Comparison of ENCODE assay signal across 26 cellular contexts in the genomic region with DNA sequence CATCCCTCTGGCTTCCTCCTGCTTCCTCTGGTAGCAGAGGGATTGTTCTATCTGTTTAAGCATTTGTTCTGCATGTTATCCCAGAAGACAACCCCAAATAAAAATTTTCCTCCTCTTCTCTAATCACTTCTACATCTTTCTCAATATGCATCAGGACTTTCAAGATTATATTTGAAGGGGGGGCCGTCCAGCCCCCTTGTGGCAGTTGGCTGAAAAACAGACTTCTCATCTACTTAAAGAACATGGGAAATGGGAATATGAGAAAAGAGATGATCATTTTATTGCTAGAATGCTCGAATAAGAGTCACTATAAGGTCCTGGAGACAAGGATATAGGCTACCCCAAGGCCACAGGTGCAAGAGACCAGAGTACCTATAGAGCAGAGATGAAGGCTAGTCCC.
DNase-seq lines count a peak whose midpoint lies in the region; ATAC-seq and TF ChIP-seq lines count a peak whose summit lies in the region.
"Had no signal": no experiment of that assay in that cellular context is flagged by ENCODE, and none has a peak within 500 bp of the region (broad histone marks: within the 10 kb centered on the region; RNA-seq: fewer than 3 reads in every experiment).

No MANE protein-coding gene starts in this region.

- peaks cover 13 to 31% (median 15%) of the 10 kb centered on the region in 3 experiments; a peak in 6 of 7 replicates for H3K36me3 Mint-ChIP-seq in H9 (ENCODE audit: insufficient read depth in 1 of 3, low read depth in 3 of 3)
- no peaks in the 10 kb centered on the region for H3K36me3 Mint-ChIP-seq in activated T-cell treated with anti-CD3 and anti-CD28 coated beads, Interleukin-2, amount 50 U/mL, for 72 hours (ENCODE audit: insufficient read depth in 2 of 2)
- H3K36me3 Mint-ChIP-seq: activated naive CD8-positive, alpha-beta T cell treated with anti-CD3 and anti-CD28 coated beads for 36 hours; CD14-positive monocyte; naive B cell had no signal

- CTCF ChIA-PET in AG04450 (lab: Charles Lee) (no interaction called here), PC-3 (lab: Charles Lee) (no interaction called here)

- H2AFZ ChIP-seq in H9 (ENCODE audit: low read length) (no peak overlapping the region), PC-3 (ENCODE audit: low read length) (no peak overlapping the region)

- no peak overlapping the region for H3K4me3 ChIP-seq in AG04450 (ENCODE audit: low read depth, low read length)
- no peak overlapping the region for H3K4me3 ChIP-seq in PC-3 (ENCODE audit: low read length)
- H3K4me3 ChIP-seq: ascending aorta, prostate gland, thoracic aorta had no signal

- H2BK120ac ChIP-seq in H9 (ENCODE audit: low read depth, low read length, poor library complexity, severe bottlenecking) = no peak overlapping the region

- no peaks in the 10 kb centered on the region for H3K36me3 ChIP-seq in PC-3 (ENCODE audit: low read depth, low read length)
- H3K36me3 ChIP-seq: ascending aorta, prostate gland, thoracic aorta had no signal

- no peaks in the 10 kb centered on the region for H3K4me1 ChIP-seq in H9 (ENCODE audit: insufficient read depth, low read length)
- H3K4me1 ChIP-seq in PC-3 (ENCODE audit: insufficient read depth, low read length) = no peaks in the 10 kb centered on the region
- no peaks in the 10 kb centered on the region for H3K4me1 ChIP-seq in foreskin keratinocyte
- H3K4me1 ChIP-seq: ascending aorta, prostate gland had no signal

- no peak overlapping the region for H3K23ac ChIP-seq in H9 (ENCODE audit: insufficient read length, low read depth, low read length)

- H3T11ph ChIP-seq in H9 (ENCODE audit: low read length) = no peak overlapping the region

- no peaks in the 10 kb centered on the region for H3K9me2 ChIP-seq in PC-3 (replicated peaks; ENCODE audit: low read length)

- no peaks in the 10 kb centered on the region for H3K79me1 ChIP-seq in H9 (ENCODE audit: insufficient read depth, low read depth, low read length, poor library complexity, severe bottlenecking)

- no peak overlapping the region for H3K4me3 Mint-ChIP-seq in H9
- H3K4me3 Mint-ChIP-seq in activated T-cell treated with anti-CD3 and anti-CD28 coated beads, Interleukin-2, amount 50 U/mL, for 72 hours = no peak overlapping the region
- H3K4me3 Mint-ChIP-seq: activated CD4-positive, alpha-beta T cell treated with anti-CD3 and anti-CD28 coated beads for 36 hours; activated CD8-positive, alpha-beta T cell treated with anti-CD3 and anti-CD28 coated beads, Interleukin-2, amount 10 ng/mL, durations not matched to agents 7 days and 5 days; activated naive CD8-positive, alpha-beta T cell treated with anti-CD3 and anti-CD28 coated beads for 36 hours; CD14-positive monocyte; stimulated activated naive CD8-positive, alpha-beta T cell treated with anti-CD3 and anti-CD28 coated beads, Interleukin-15, Interleukin-2, amounts not matched to agents 100 ng/mL and 50 ng/mL, for 24 hours; T-helper 1 cell treated with Interleukin-12 subunit alpha and Interleukin-12 subunit beta and Interleukin-4 antibody, amounts not matched to agents 30 μg/mL and 1 μg/mL, for 36 hours had no signal

- H4K5ac ChIP-seq in H9 (ENCODE audit: insufficient read length, low read depth, low read length) = no peak overlapping the region

- no peak overlapping the region for H3K27ac Mint-ChIP-seq in H9
- no peak overlapping the region for H3K27ac Mint-ChIP-seq in activated T-cell treated with anti-CD3 and anti-CD28 coated beads, Interleukin-2, amount 50 U/mL, for 72 hours
- H3K27ac Mint-ChIP-seq: activated CD4-positive, alpha-beta T cell treated with anti-CD3 and anti-CD28 coated beads for 36 hours; activated CD8-positive, alpha-beta T cell treated with anti-CD3 and anti-CD28 coated beads, Interleukin-2, amount 10 ng/mL, durations not matched to agents 7 days and 5 days; activated naive CD8-positive, alpha-beta T cell treated with anti-CD3 and anti-CD28 coated beads for 36 hours; CD14-positive monocyte; stimulated activated naive CD8-positive, alpha-beta T cell treated with anti-CD3 and anti-CD28 coated beads, Interleukin-15, Interleukin-2, amounts not matched to agents 100 ng/mL and 50 ng/mL, for 24 hours; T-helper 1 cell treated with Interleukin-12 subunit alpha and Interleukin-12 subunit beta and Interleukin-4 antibody, amounts not matched to agents 30 μg/mL and 1 μg/mL, for 36 hours had no signal

- no peak overlapping the region for H3K18ac ChIP-seq in H9 (ENCODE audit: insufficient read length, low read depth, low read length)

- H4K20me1 ChIP-seq in H9 (ENCODE audit: control insufficient read depth, insufficient read depth, insufficient read length) = no peaks in the 10 kb centered on the region
- H4K20me1 ChIP-seq in PC-3 (ENCODE audit: low read length) = no peaks in the 10 kb centered on the region

- no peak overlapping the region for H2BK12ac ChIP-seq in H9 (ENCODE audit: insufficient read length, low read depth, low read length)

- H3K9me3 Mint-ChIP-seq in H9 = peaks cover 36 to 50% of the 10 kb centered on the region in 2 experiments
- H3K9me3 Mint-ChIP-seq in activated T-cell treated with anti-CD3 and anti-CD28 coated beads, Interleukin-2, amount 50 U/mL, for 72 hours = no peaks in the 10 kb centered on the region
- H3K9me3 Mint-ChIP-seq: activated naive CD8-positive, alpha-beta T cell treated with anti-CD3 and anti-CD28 coated beads for 36 hours; stimulated activated naive CD8-positive, alpha-beta T cell treated with anti-CD3 and anti-CD28 coated beads, Interleukin-15, Interleukin-2, amounts not matched to agents 100 ng/mL and 50 ng/mL, for 24 hours had no signal

- ATAC-seq in PC-3 (no peak), foreskin keratinocyte (no peak), HG03521 (IDR thresholded peaks at IDR 0.05; ENCODE audit: unreplicated experiment) (no peak)
- no peak for ATAC-seq in activated T-cell treated with anti-CD3 and anti-CD28 coated beads, Interleukin-2, amount 50 U/mL, for 72 hours (replicated peaks in 1 of 2)
- ATAC-seq: activated CD4-positive, alpha-beta T cell treated with anti-CD3 and anti-CD28 coated beads for 36 hours; activated CD8-positive, alpha-beta T cell treated with anti-CD3 and anti-CD28 coated beads, Interleukin-2, amount 10 ng/mL, durations not matched to agents 7 days and 5 days; left ventricle myocardium superior had no signal

- POLR2A ChIA-PET in AG04450 (lab: Yijun Ruan, JAX) = no interaction called here
- POLR2A ChIA-PET in PC-3 (lab: Charles Lee; ENCODE audit: unreplicated experiment) = no interaction called here

- H3F3A ChIP-seq in PC-3 (ENCODE audit: low read length, unreplicated experiment) = no peaks in the 10 kb centered on the region

- intact Hi-C loops in PC-3 (cut with micrococcal nuclease) = no loop called here

- no peak overlapping the region for H3K9ac ChIP-seq in H9 (ENCODE audit: extremely low read depth, insufficient read length, low read length)
- no peak overlapping the region for H3K9ac ChIP-seq in PC-3 (ENCODE audit: low read length)

- DNase-seq in AG04450 (ENCODE audit: low read depth, low spot score) = no peak
- no peak for DNase-seq in H9
- no peak for DNase-seq in PC-3
- DNase-seq in foreskin keratinocyte = no peak
- DNase-seq in SK-N-DZ (ENCODE audit: low spot score) = no peak
- no peak for DNase-seq in 8988T
- DNase-seq in activated T-cell treated with anti-CD3 and anti-CD28 coated beads, Interleukin-2, amount 50 U/mL, for 72 hours = no peak
- DNase-seq: activated CD4-positive, alpha-beta T cell treated with anti-CD3 and anti-CD28 coated beads for 36 hours; activated CD8-positive, alpha-beta T cell treated with anti-CD3 and anti-CD28 coated beads, Interleukin-2, amount 10 ng/mL, durations not matched to agents 7 days and 5 days; activated naive CD8-positive, alpha-beta T cell treated with anti-CD3 and anti-CD28 coated beads for 36 hours; central memory CD4-positive, alpha-beta T cell; left ventricle myocardium superior; naive B cell; NCI-H1092 treated with DMSO at 0.1 percent for 48 hours; NCI-H187; NCI-H2171 treated with DMSO at 0.1 percent for 48 hours; NCI-H524 treated with DMSO at 0.1 percent for 48 hours; NK-92 treated with Interleukin-12 subunit alpha and Interleukin-12 subunit beta, amount 100 ng/mL, for 24 hours; nucleus accumbens had no signal

- no peaks in the 10 kb centered on the region for H3K27me3 Mint-ChIP-seq in H9 (ENCODE audit: low read depth)
- no peaks in the 10 kb centered on the region for H3K27me3 Mint-ChIP-seq in activated T-cell treated with anti-CD3 and anti-CD28 coated beads, Interleukin-2, amount 50 U/mL, for 72 hours (ENCODE audit: low read depth)
- H3K27me3 Mint-ChIP-seq: activated naive CD8-positive, alpha-beta T cell treated with anti-CD3 and anti-CD28 coated beads for 36 hours; naive B cell; stimulated activated naive CD8-positive, alpha-beta T cell treated with anti-CD3 and anti-CD28 coated beads, Interleukin-15, Interleukin-2, amounts not matched to agents 100 ng/mL and 50 ng/mL, for 24 hours had no signal

- H3K4me2 ChIP-seq in H9 (ENCODE audit: insufficient read depth, insufficient read length, low read length) = no peak overlapping the region
- H3K4me2 ChIP-seq in PC-3 (ENCODE audit: low read length) = no peak overlapping the region

- H4K8ac ChIP-seq in H9 (replicated peaks; ENCODE audit: insufficient read length, low read depth, low read length) = no peak overlapping the region

- H4K91ac ChIP-seq in H9 (ENCODE audit: insufficient read length, low read depth, low read length) = no peak overlapping the region

- no peak overlapping the region for H3K27ac ChIP-seq in AG04450 (ENCODE audit: low read depth, low read length)
- H3K27ac ChIP-seq in H9 (ENCODE audit: insufficient read length, low read depth, low read length) = no peak overlapping the region
- H3K27ac ChIP-seq in PC-3 (ENCODE audit: low read length) = no peak overlapping the region
- no peak overlapping the region for H3K27ac ChIP-seq in foreskin keratinocyte
- H3K27ac ChIP-seq: ascending aorta, prostate gland, thoracic aorta had no signal

- no peaks in the 10 kb centered on the region; the same call in 1 of the 2 replicates for H3K9me3 ChIP-seq in AG04450 (ENCODE audit: control insufficient read depth, insufficient read depth, low read length)
- H3K9me3 ChIP-seq in H9 (ENCODE audit: control insufficient read depth, low read depth, low read length) = peaks cover 30% of the 10 kb centered on the region
- H3K9me3 ChIP-seq in PC-3 (ENCODE audit: low read length) = peaks cover 13% of the 10 kb centered on the region
- H3K9me3 ChIP-seq: ascending aorta, prostate gland, thoracic aorta had no signal

- H3K56ac ChIP-seq in H9 (ENCODE audit: insufficient read length, low read depth, low read length) = no peak overlapping the region

- H3K79me2 ChIP-seq in H9 (ENCODE audit: insufficient read depth, low read length) (no peaks in the 10 kb centered on the region), PC-3 (ENCODE audit: low read length) (no peaks in the 10 kb centered on the region)

- 0 out of 2 replicates have a peak, but pooled peaks have one; percentile 7 for TF ChIP-seq CTCF in AG04450 (IDR thresholded peaks at IDR 0.05; ENCODE audit: low read depth, low read length)
- peak; percentile 33; the same call in 1 of the 3 replicates for TF ChIP-seq CTCF in H9 (conservative IDR thresholded peaks at IDR 0.05)
- TF ChIP-seq CTCF in PC-3 (conservative IDR thresholded peaks at IDR 0.05; ENCODE audit: low read depth, low read length) = peak; percentile 53
- TF ChIP-seq CTCF in foreskin keratinocyte (conservative IDR thresholded peaks at IDR 0.05) = peak; percentile 20

- no peaks in the 10 kb centered on the region for H3K23me2 ChIP-seq in H9 (ENCODE audit: insufficient read length, low read depth, low read length, poor library complexity, severe bottlenecking)

- no peak overlapping the region for H3K4ac ChIP-seq in H9 (ENCODE audit: low read depth, low read length)

- no CpG with 5 or more reads among the region's 2 CpGs for WGBS in H9 (ENCODE audit: extremely low coverage, insufficient read length, low lambda C conversion rate)

- no peaks in the 10 kb centered on the region for H3K27me3 ChIP-seq in AG04450 (ENCODE audit: control insufficient read depth, insufficient read depth, low read length)
- H3K27me3 ChIP-seq in H9 (ENCODE audit: insufficient read depth, low read length) = no peaks in the 10 kb centered on the region
- H3K27me3 ChIP-seq in PC-3 (ENCODE audit: low read length) = no peaks in the 10 kb centered on the region
- no peaks in the 10 kb centered on the region for H3K27me3 ChIP-seq in foreskin keratinocyte
- H3K27me3 ChIP-seq: ascending aorta had no signal

- H2BK15ac ChIP-seq in H9 (ENCODE audit: low read depth, low read length) = no peak overlapping the region

- no peak overlapping the region for H3K14ac ChIP-seq in H9 (ENCODE audit: insufficient read depth, low read length)

- no peak overlapping the region for H2BK5ac ChIP-seq in H9 (ENCODE audit: insufficient read length, low read length)

- no peak overlapping the region for H2AK5ac ChIP-seq in H9 (ENCODE audit: insufficient read length, low read length)

- no TSS peak for BruUV-seq in PC-3 (replicated peaks; lab: Mats Ljungman, UMichigan)

- H3K4me1 Mint-ChIP-seq in H9 = no peaks in the 10 kb centered on the region
- no peaks in the 10 kb centered on the region for H3K4me1 Mint-ChIP-seq in activated T-cell treated with anti-CD3 and anti-CD28 coated beads, Interleukin-2, amount 50 U/mL, for 72 hours (ENCODE audit: low read depth)
- H3K4me1 Mint-ChIP-seq: activated CD4-positive, alpha-beta T cell treated with anti-CD3 and anti-CD28 coated beads for 36 hours; activated naive CD8-positive, alpha-beta T cell treated with anti-CD3 and anti-CD28 coated beads for 36 hours; CD14-positive monocyte had no signal

- H2BK20ac ChIP-seq in H9 (ENCODE audit: low read depth, low read length, poor library complexity, severe bottlenecking) = no peak overlapping the region
